In the genomic region with DNA sequence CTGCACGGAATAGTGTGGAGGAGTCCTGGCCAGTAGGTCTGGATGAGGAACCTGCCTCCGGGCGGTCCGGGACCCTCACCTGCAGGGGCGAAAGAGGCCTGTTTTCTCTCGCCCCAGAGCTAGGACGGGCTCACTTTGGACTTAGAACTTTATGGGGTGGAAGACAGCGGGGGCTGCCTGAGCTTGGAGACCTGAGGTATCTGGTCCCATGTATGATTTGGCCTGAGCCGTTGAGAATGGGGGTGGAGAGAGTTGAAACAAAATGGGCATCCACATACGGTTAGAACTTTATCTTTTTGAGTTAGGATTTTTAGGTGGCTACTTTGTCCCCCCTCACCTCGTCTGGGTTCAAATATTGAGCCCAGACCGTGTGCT, we compare ENCODE assay signal across 8 cellular contexts. TPM values are rescaled to one million over a fixed set of nuclear protein-coding genes. Genes with fewer than 3 reads are reported as not detected.
A peak's percentile ranks its signal among the peaks of the same experiment; 100 is the strongest.
DNase-seq lines count a peak whose midpoint lies in the region; ATAC-seq and TF ChIP-seq lines count a peak whose summit lies in the region.

No MANE protein-coding gene starts in this region.

- peak overlapping the region; percentile 99 to 100 (median 100) for H3K9ac ChIP-seq in skeletal muscle tissue (ENCODE audit: low read depth in 1 of 3, low read length in 3 of 3)

- CTCF ChIA-PET in activated CD4-positive, alpha-beta memory T cell treated with anti-CD3 and anti-CD28 coated beads, Interleukin-2, amount 10 ng/mL, durations not matched to agents 7 days and 5 days (lab: Charles Lee) = interaction anchor here (0.6 to 3.3 kb wide), 13 partner anchors 8 to 798 kb away, joined by 3 to 25 read pairs (median 6); a partner anchor contains a TSS

- peak overlapping the region; percentile 99 for H3K27ac Mint-ChIP-seq in activated CD4-positive, alpha-beta memory T cell treated with anti-CD3 and anti-CD28 coated beads, Interleukin-2, amount 10 ng/mL, durations not matched to agents 7 days and 5 days

- H2AFZ ChIP-seq in ACC112 (ENCODE audit: low read length, unreplicated experiment) = peak overlapping the region; percentile 51

- peaks cover 89% of the 10 kb centered on the region for H3K79me2 ChIP-seq in ACC112 (ENCODE audit: control insufficient read depth, insufficient read depth, low read length, unreplicated experiment)

- POLR2A ChIA-PET in activated CD4-positive, alpha-beta memory T cell treated with anti-CD3 and anti-CD28 coated beads, Interleukin-2, amount 10 ng/mL, durations not matched to agents 7 days and 5 days (lab: Charles Lee) = interaction anchor here (0.7 to 4.3 kb wide), 32 partner anchors 10 to 1019 kb away, joined by 3 to 109 read pairs (median 9); a partner anchor contains a TSS

- no peaks in the 10 kb centered on the region for H3K9me3 Mint-ChIP-seq in activated CD4-positive, alpha-beta memory T cell treated with anti-CD3 and anti-CD28 coated beads, Interleukin-2, amount 10 ng/mL, durations not matched to agents 7 days and 5 days

- peaks cover 27% of the 10 kb centered on the region for H3K36me3 Mint-ChIP-seq in activated CD4-positive, alpha-beta memory T cell treated with anti-CD3 and anti-CD28 coated beads, Interleukin-2, amount 10 ng/mL, durations not matched to agents 7 days and 5 days (ENCODE audit: low read depth)

- no peak for TF ChIP-seq CTCF in right atrium auricular region (IDR thresholded peaks at IDR 0.05)

- H3K27me3 Mint-ChIP-seq in activated CD4-positive, alpha-beta memory T cell treated with anti-CD3 and anti-CD28 coated beads, Interleukin-2, amount 10 ng/mL, durations not matched to agents 7 days and 5 days = no peaks in the 10 kb centered on the region

- H3K27ac ChIP-seq in ACC112 (ENCODE audit: low read depth, low read length) (peak overlapping the region; percentile 96), right atrium auricular region (peak overlapping the region; percentile 99 to 100), skeletal muscle tissue (ENCODE audit: low read depth, low read length) (peak overlapping the region; percentile 100)

- peak; percentile 28 for ATAC-seq in GM18519 (IDR thresholded peaks at IDR 0.05; ENCODE audit: low FRiP score, unreplicated experiment)
- ATAC-seq in HG02973 (IDR thresholded peaks at IDR 0.05; ENCODE audit: unreplicated experiment) = peak; percentile 47

- no peak for DNase-seq in activated CD4-positive, alpha-beta memory T cell treated with anti-CD3 and anti-CD28 coated beads, Interleukin-2, amount 10 ng/mL, durations not matched to agents 7 days and 5 days
- no peak for DNase-seq in right atrium auricular region (ENCODE audit: low spot score)
- DNase-seq in occipital lobe (lab: John Stamatoyannopoulos, UW) = no peak
- no peak for DNase-seq in ACHN

- no peaks in the 10 kb centered on the region for H3K9me3 ChIP-seq in right atrium auricular region
- no peaks in the 10 kb centered on the region for H3K9me3 ChIP-seq in skeletal muscle tissue (ENCODE audit: control insufficient read depth in 3 of 3, low read length in 3 of 3)

- H3K4me3 ChIP-seq in ACC112 (ENCODE audit: low read depth, low read length) = peak overlapping the region; percentile 93
- peak overlapping the region; percentile 98 to 100 for H3K4me3 ChIP-seq in right atrium auricular region
- peak overlapping the region; percentile 97 to 99 (median 97) for H3K4me3 ChIP-seq in skeletal muscle tissue (ENCODE audit: low read length in 3 of 3)

- in situ Hi-C loops in ACHN (cut with HindIII; ENCODE audit: low pct_ligation_motif_present, low pct_unique_long_range_greater_than_20kb, low sequenced_read_pairs) = no loop called here

- H3K4me1 Mint-ChIP-seq in activated CD4-positive, alpha-beta memory T cell treated with anti-CD3 and anti-CD28 coated beads, Interleukin-2, amount 10 ng/mL, durations not matched to agents 7 days and 5 days = peaks cover 67% of the 10 kb centered on the region

- H3K4me1 ChIP-seq in ACC112 (ENCODE audit: control insufficient read depth, insufficient read depth, low read length, unreplicated experiment) (peaks cover 48% of the 10 kb centered on the region), right atrium auricular region (peaks cover 0 to 73% of the 10 kb centered on the region in 2 donors), skeletal muscle tissue (ENCODE audit: control insufficient read depth in 3 of 3, insufficient read depth in 3 of 3, low read length in 3 of 3) (peaks cover 53 to 85% (median 57%) of the 10 kb centered on the region in 3 donors)

- no peaks in the 10 kb centered on the region for H3K27me3 ChIP-seq in ACC112 (ENCODE audit: insufficient read depth, low read length)
- no peaks in the 10 kb centered on the region for H3K27me3 ChIP-seq in right atrium auricular region
- H3K27me3 ChIP-seq in skeletal muscle tissue (ENCODE audit: control insufficient read depth in 3 of 3, insufficient read depth in 3 of 3, low read length in 3 of 3) = no peaks in the 10 kb centered on the region

- H3K36me3 ChIP-seq in ACC112 (ENCODE audit: insufficient read depth, low read length) (peaks cover 23% of the 10 kb centered on the region), right atrium auricular region (no peaks in the 10 kb centered on the region), skeletal muscle tissue (ENCODE audit: control insufficient read depth in 3 of 3, insufficient read depth in 3 of 3, low read length in 3 of 3) (peaks cover 0 to under 1% (median 0%) of the 10 kb centered on the region in 3 donors)

- peak overlapping the region; percentile 96 for H3K4me3 Mint-ChIP-seq in activated CD4-positive, alpha-beta memory T cell treated with anti-CD3 and anti-CD28 coated beads, Interleukin-2, amount 10 ng/mL, durations not matched to agents 7 days and 5 days

RNA-seq across cellular contexts. Expression of a gene that starts 0.7 kb away (rescaled TPM):
- total RNA-seq in activated CD4-positive, alpha-beta memory T cell treated with anti-CD3 and anti-CD28 coated beads, Interleukin-2, amount 10 ng/mL, durations not matched to agents 7 days and 5 days = 10 to 100 TPM; 77.5 to 81.7 TPM
- total RNA-seq in right atrium auricular region (10 to 100 TPM; 62.0 to 64.1 TPM), skeletal muscle tissue (45.4 TPM), occipital lobe (63.3 TPM)

RNA-seq across cellular contexts. Expression of a gene that starts 31.5 kb away (rescaled TPM):
- total RNA-seq in activated CD4-positive, alpha-beta memory T cell treated with anti-CD3 and anti-CD28 coated beads, Interleukin-2, amount 10 ng/mL, durations not matched to agents 7 days and 5 days = 100 to 1,000 TPM; 205 to 217 TPM
- total RNA-seq in right atrium auricular region (100 to 1,000 TPM; 258 to 417 TPM), skeletal muscle tissue (145 TPM), occipital lobe (206 TPM)
